ENCODE assay signal across 27 cellular contexts in genomic region chr7:156420496-156420895, GRCh38.
"Had no signal": no experiment of that assay in that cellular context is flagged by ENCODE, and none has a peak within 500 bp of the region (broad histone marks: within the 10 kb centered on the region; RNA-seq: fewer than 3 reads in every experiment).

No MANE protein-coding gene starts in this region.

- H3K4me1 ChIP-seq: stomach, suprapubic skin, testis, thyroid gland, tibial artery, tibial nerve, transverse colon, upper lobe of left lung, upper lobe of right lung, uterus, vagina had no signal

- H3K27me3 ChIP-seq: stomach, suprapubic skin, testis, thyroid gland, tibial artery, tibial nerve, transverse colon, upper lobe of left lung, upper lobe of right lung, uterus, vagina had no signal

- H3K36me3 ChIP-seq: stomach, suprapubic skin, thoracic aorta, thyroid gland, tibial artery, tibial nerve, transverse colon, upper lobe of left lung, upper lobe of right lung, uterus, vagina had no signal

- H3K27ac ChIP-seq: stomach, suprapubic skin, testis, thoracic aorta, thyroid gland, tibial artery, tibial nerve, transverse colon, upper lobe of left lung, upper lobe of right lung, uterus, vagina had no signal

- ATAC-seq: stimulated activated effector memory CD8-positive, alpha-beta T cell treated with anti-CD3 and anti-CD28 coated beads, Interleukin-12 subunit alpha, Interleukin-12 subunit beta, amount 100 ng/mL, for 72 hours; stimulated activated memory B cell treated with anti-CD40 and anti-IgM and Interleukin-4, amounts not matched to agents 10 μg/mL and 1 μg/mL and 100 μg/mL, for 72 hours; stimulated activated naive B cell treated with anti-CD40 and anti-IgM and Interleukin-4, amounts not matched to agents 10 μg/mL and 1 μg/mL and 100 μg/mL, for 72 hours; stimulated activated naive CD8-positive, alpha-beta T cell treated with anti-CD3 and anti-CD28 coated beads, Interleukin-15, amount 100 ng/mL, for 72 hours; stimulated activated naive CD8-positive, alpha-beta T cell treated with anti-CD3 and anti-CD28 coated beads, Interleukin-15, Interleukin-2, amounts not matched to agents 100 U/mL and 50 U/mL, for 24 hours had no signal

- H3K4me3 ChIP-seq: stomach, suprapubic skin, testis, thoracic aorta, thyroid gland, tibial artery, tibial nerve, transverse colon, upper lobe of left lung, upper lobe of right lung, uterus, vagina had no signal

- H3K9me3 ChIP-seq: stomach, suprapubic skin, testis, thoracic aorta, thyroid gland, tibial artery, transverse colon, upper lobe of left lung, upper lobe of right lung, uterus, vagina had no signal

- DNase-seq: stimulated activated CD4-positive, alpha-beta T cell treated with anti-CD3 and anti-CD28 coated beads, Interleukin-2, amount 100 ng/mL, for 48 hours; stimulated activated CD4-positive, alpha-beta T cell treated with anti-CD3 and anti-CD28 coated beads, Interleukin-4, amount 100 ng/mL, for 1 hour; stimulated activated CD4-positive, alpha-beta T cell treated with anti-CD3 and anti-CD28 coated beads, Interleukin-4, amount 100 ng/mL, for 24 hours; stimulated activated CD4-positive, alpha-beta T cell treated with anti-CD3 and anti-CD28 coated beads, Interleukin-4, amount 100 ng/mL, for 4 hours; stimulated activated CD8-positive, alpha-beta memory T cell treated with anti-CD3 and anti-CD28 coated beads, Interleukin-4, amount 100 ng/mL, for 48 hours; stimulated activated naive B cell treated with anti-CD40 and anti-IgM and Interleukin-4, amounts not matched to agents 10 μg/mL and 1 μg/mL and 100 μg/mL, for 72 hours; stimulated activated naive CD4-positive, alpha-beta T cell; stimulated activated naive CD4-positive, alpha-beta T cell treated with Interleukin-2 at 50 U/mL for 16 hours; stimulated activated naive CD8-positive, alpha-beta T cell treated with anti-CD3 and anti-CD28 coated beads, Interleukin-15, amount 100 ng/mL, for 72 hours; stimulated activated naive CD8-positive, alpha-beta T cell treated with anti-CD3 and anti-CD28 coated beads, Interleukin-15, Interleukin-2, amounts not matched to agents 100 U/mL and 50 U/mL, for 24 hours; stomach; substantia nigra; testis; thyroid gland; tibial artery; transverse colon; trophoblast cell; upper lobe of left lung; upper lobe of right lung; uterus had no signal

- FAIRE-seq: urothelium cell line had no signal
